Comparison of ENCODE assay signal across 19 cellular contexts in the genomic region with DNA sequence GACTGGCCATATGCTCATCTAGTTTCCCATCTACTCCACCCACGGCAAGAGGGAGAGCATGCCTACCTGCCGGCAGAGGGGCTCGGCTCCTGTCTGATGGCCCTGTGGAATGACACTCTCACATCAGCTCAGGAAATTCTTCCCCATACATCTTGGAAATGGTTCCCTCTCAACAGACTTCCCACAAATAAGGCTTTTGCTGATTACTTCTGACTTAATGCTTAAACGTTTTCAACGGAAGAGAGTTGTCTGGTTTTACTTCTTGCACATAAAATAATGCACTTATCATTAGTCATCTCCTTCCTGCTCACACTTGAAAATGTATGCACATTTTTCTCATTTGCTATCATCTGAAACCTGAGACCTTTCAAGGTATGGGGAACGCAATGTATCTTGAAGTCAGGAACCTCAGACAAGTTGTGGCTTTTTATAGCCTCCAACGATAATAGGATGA.
A peak's percentile ranks its signal among the peaks of the same experiment; 100 is the strongest.
DNase-seq lines count a peak whose midpoint lies in the region; ATAC-seq, FAIRE-seq and TF ChIP-seq lines count a peak whose summit lies in the region.
"Had no signal": no experiment of that assay in that cellular context is flagged by ENCODE, and none has a peak within 500 bp of the region (broad histone marks: within the 10 kb centered on the region; RNA-seq: fewer than 3 reads in every experiment).

No MANE protein-coding gene starts in this region.

- H3K79me2 ChIP-seq in ACC112 (ENCODE audit: control insufficient read depth, insufficient read depth, low read length, unreplicated experiment), result no peaks in the 10 kb centered on the region

- H3K36me3 Mint-ChIP-seq in activated CD4-positive, alpha-beta memory T cell treated with anti-CD3 and anti-CD28 coated beads for 36 hours, result peaks cover 2% of the 10 kb centered on the region

- no peaks in the 10 kb centered on the region for H3K4me1 Mint-ChIP-seq in activated CD4-positive, alpha-beta memory T cell treated with anti-CD3 and anti-CD28 coated beads for 36 hours (ENCODE audit: low read depth)

- POLR2A ChIA-PET in activated CD4-positive, alpha-beta memory T cell treated with anti-CD3 and anti-CD28 coated beads for 36 hours (lab: Charles Lee), result no interaction called here

- no peak overlapping the region for H3K27ac Mint-ChIP-seq in activated CD4-positive, alpha-beta memory T cell treated with anti-CD3 and anti-CD28 coated beads for 36 hours
- H3K27ac Mint-ChIP-seq: activated T-cell treated with anti-CD3 and anti-CD28 coated beads, Interleukin-2, amount 50 U/mL, for 24 hours; naive thymus-derived CD4-positive, alpha-beta T cell had no signal

- H3K4me3 ChIP-seq in ACC112 (ENCODE audit: low read depth, low read length) (peak overlapping the region; percentile 71), adipocyte (ENCODE audit: low read length) (no peak overlapping the region)
- H3K4me3 ChIP-seq: adrenal gland, thoracic aorta had no signal

- H3K36me3 ChIP-seq in ACC112 (ENCODE audit: insufficient read depth, low read length) (no peaks in the 10 kb centered on the region), adipocyte (ENCODE audit: control insufficient read depth, insufficient read depth, low read length, severe bottlenecking) (no peaks in the 10 kb centered on the region)
- H3K36me3 ChIP-seq: adrenal gland, thoracic aorta had no signal

- H3K27ac ChIP-seq in ACC112 (ENCODE audit: low read depth, low read length) (peak overlapping the region; percentile 78), foreskin keratinocyte (peak overlapping the region; percentile 43)
- H3K27ac ChIP-seq: adrenal gland, thoracic aorta had no signal

- no peaks in the 10 kb centered on the region for H3K27me3 Mint-ChIP-seq in activated CD4-positive, alpha-beta memory T cell treated with anti-CD3 and anti-CD28 coated beads for 36 hours
- H3K27me3 Mint-ChIP-seq: activated T-cell treated with anti-CD3 and anti-CD28 coated beads, Interleukin-2, amount 50 U/mL, for 24 hours had no signal

- H2AFZ ChIP-seq in ACC112 (ENCODE audit: low read length, unreplicated experiment), result peak overlapping the region; percentile 71

- H3K9me3 Mint-ChIP-seq in activated CD4-positive, alpha-beta memory T cell treated with anti-CD3 and anti-CD28 coated beads for 36 hours, result no peaks in the 10 kb centered on the region
- H3K9me3 Mint-ChIP-seq: activated T-cell treated with anti-CD3 and anti-CD28 coated beads, Interleukin-2, amount 50 U/mL, for 24 hours; naive thymus-derived CD4-positive, alpha-beta T cell had no signal

- intact Hi-C loops in Right ventricle myocardium inferior (cut with DNase I), result no loop called here
- intact Hi-C loops in activated CD4-positive, alpha-beta memory T cell treated with anti-CD3 and anti-CD28 coated beads for 36 hours (cut with micrococcal nuclease), result no loop called here

- ATAC-seq in foreskin keratinocyte, result peak; percentile 88
- no peak for ATAC-seq in Right ventricle myocardium inferior
- no peak for ATAC-seq in GM21526 (IDR thresholded peaks at IDR 0.05; ENCODE audit: low FRiP score, unreplicated experiment)
- no peak for ATAC-seq in GM21360 (IDR thresholded peaks at IDR 0.05; ENCODE audit: unreplicated experiment)
- ATAC-seq: left ventricle myocardium superior; naive thymus-derived CD4-positive, alpha-beta T cell had no signal

- no peaks in the 10 kb centered on the region for H3K27me3 ChIP-seq in ACC112 (ENCODE audit: insufficient read depth, low read length)
- peaks cover under 1% of the 10 kb centered on the region for H3K27me3 ChIP-seq in adipocyte (replicated peaks; ENCODE audit: control insufficient read depth, insufficient read depth, low read length)
- no peaks in the 10 kb centered on the region for H3K27me3 ChIP-seq in foreskin keratinocyte
- H3K27me3 ChIP-seq: adrenal gland had no signal

- FAIRE-seq in HTR-8/SVneo (lab: Jason Lieb, UNC), result no peak
- FAIRE-seq: colon, TTC549 had no signal

- H3K9me3 ChIP-seq in adipocyte (ENCODE audit: control insufficient read depth, low read length), result no peaks in the 10 kb centered on the region
- H3K9me3 ChIP-seq: adrenal gland, thoracic aorta had no signal

- DNase-seq in HTR-8/SVneo (ENCODE audit: insufficient read length, low spot score), result peak; percentile 31
- peak; percentile 55 for DNase-seq in adipocyte (ENCODE audit: low read depth)
- DNase-seq in foreskin keratinocyte, result peak; percentile 92 to 97
- no peak for DNase-seq in Right ventricle myocardium inferior (ENCODE audit: missing footprints)
- no peak for DNase-seq in activated CD4-positive, alpha-beta memory T cell treated with anti-CD3 and anti-CD28 coated beads for 36 hours
- DNase-seq: activated T-cell treated with anti-CD3 and anti-CD28 coated beads, Interleukin-2, amount 50 U/mL, for 24 hours; adrenal gland; erythroblast; GDM1; left ventricle myocardium superior; naive thymus-derived CD4-positive, alpha-beta T cell; NK-92 treated with Interleukin-12 subunit alpha and Interleukin-12 subunit beta, amount 100 ng/mL, for 24 hours; stimulated activated CD4-positive, alpha-beta T cell treated with anti-CD3 and anti-CD28 coated beads, Interleukin-1b, Interleukin-23, amount 100 ng/mL, for 48 hours had no signal

- CTCF ChIA-PET in activated CD4-positive, alpha-beta memory T cell treated with anti-CD3 and anti-CD28 coated beads for 36 hours (lab: Charles Lee), result no interaction called here

- H3K9ac ChIP-seq in adipocyte (ENCODE audit: low read length), result no peak overlapping the region

- TF ChIP-seq CTCF in foreskin keratinocyte (conservative IDR thresholded peaks at IDR 0.05), result peak; percentile 10

- no peak overlapping the region for H3K4me3 Mint-ChIP-seq in activated CD4-positive, alpha-beta memory T cell treated with anti-CD3 and anti-CD28 coated beads for 36 hours
- H3K4me3 Mint-ChIP-seq: activated T-cell treated with anti-CD3 and anti-CD28 coated beads, Interleukin-2, amount 50 U/mL, for 24 hours; naive thymus-derived CD4-positive, alpha-beta T cell had no signal

- H3K4me1 ChIP-seq in ACC112 (ENCODE audit: control insufficient read depth, insufficient read depth, low read length, unreplicated experiment), result peaks cover 31% of the 10 kb centered on the region
- H3K4me1 ChIP-seq in adipocyte (ENCODE audit: control insufficient read depth, insufficient read depth, low read length), result peaks cover 8% of the 10 kb centered on the region
- H3K4me1 ChIP-seq in foreskin keratinocyte, result peaks cover 14% of the 10 kb centered on the region
- H3K4me1 ChIP-seq: adrenal gland had no signal

Comparison
In these comparisons a context has a peak if more than half of its experiments do, and no peak if none do; other contexts are left out.
1. DNase-seq: peak in HTR-8/SVneo (single experiment), adipocyte (single experiment) and foreskin keratinocyte (2 of 2); none in Right ventricle myocardium inferior (single experiment) and activated CD4-positive, alpha-beta memory T cell treated with anti-CD3 and anti-CD28 coated beads for 36 hours (single experiment).